17 cellular contexts compared by ENCODE assay signal in the genomic region with DNA sequence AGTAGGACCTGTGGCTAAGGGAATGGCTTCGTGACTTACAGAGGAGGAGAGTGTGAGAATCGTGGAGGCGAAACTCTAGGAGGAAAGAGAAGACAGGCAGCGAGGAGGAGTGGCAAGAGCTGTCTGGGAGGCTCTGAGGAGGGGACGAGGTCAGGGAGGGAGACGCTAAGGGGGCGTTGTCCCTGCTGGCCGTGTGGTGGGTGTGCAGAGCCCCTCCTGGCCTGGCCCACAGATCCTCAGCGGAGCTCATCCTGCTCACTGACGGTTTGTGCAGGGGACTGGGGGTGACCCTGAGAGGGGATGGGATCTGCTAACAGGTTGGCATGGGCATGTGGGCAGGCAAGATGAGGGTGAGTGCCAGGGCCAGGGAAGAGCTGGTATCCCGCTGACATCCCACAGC.
"Had no signal": no experiment of that assay in that cellular context is flagged by ENCODE, and none has a peak within 500 bp of the region (broad histone marks: within the 10 kb centered on the region; RNA-seq: fewer than 3 reads in every experiment).

No MANE protein-coding gene starts in this region.

- H3K27ac Mint-ChIP-seq: activated naive CD8-positive, alpha-beta T cell; progenitor cell of endocrine pancreas; stimulated activated naive CD8-positive, alpha-beta T cell treated with anti-CD3 and anti-CD28 coated beads, Interleukin-15, Interleukin-2, amounts not matched to agents 100 ng/mL and 50 ng/mL, for 24 hours had no signal

- DNase-seq: activated CD4-positive, alpha-beta T cell treated with anti-CD3 and anti-CD28 coated beads for 1 hour; activated CD4-positive, alpha-beta T cell treated with anti-CD3 and anti-CD28 coated beads, Interleukin-2, amount 50 U/mL, for 4 hours; activated gamma-delta T cell; amygdala; effector memory CD8-positive, alpha-beta T cell; left cardiac atrium; mesendoderm; naive thymus-derived CD4-positive, alpha-beta T cell; occipital lobe; SW 1271; T-helper 2 cell; WERI-Rb-1 had no signal

- H3K27ac ChIP-seq: cardiac muscle cell, tibial nerve had no signal

- H3K36me3 ChIP-seq: cardiac muscle cell, tibial nerve, WERI-Rb-1 had no signal

- H3K4me3 Mint-ChIP-seq: activated naive CD8-positive, alpha-beta T cell; effector memory CD8-positive, alpha-beta T cell; naive thymus-derived CD4-positive, alpha-beta T cell; stimulated activated naive CD8-positive, alpha-beta T cell treated with anti-CD3 and anti-CD28 coated beads, Interleukin-15, Interleukin-2, amounts not matched to agents 100 ng/mL and 50 ng/mL, for 24 hours had no signal

- H3K27me3 ChIP-seq: cardiac muscle cell, tibial nerve had no signal

- H3K9me3 Mint-ChIP-seq: effector memory CD8-positive, alpha-beta T cell; naive thymus-derived CD4-positive, alpha-beta T cell; stimulated activated naive CD8-positive, alpha-beta T cell treated with anti-CD3 and anti-CD28 coated beads, Interleukin-15, Interleukin-2, amounts not matched to agents 100 ng/mL and 50 ng/mL, for 24 hours had no signal

- H3K4me3 ChIP-seq: cardiac muscle cell, tibial nerve had no signal

- ATAC-seq: effector memory CD8-positive, alpha-beta T cell; left cardiac atrium; naive thymus-derived CD4-positive, alpha-beta T cell had no signal

- H3K36me3 Mint-ChIP-seq: activated naive CD8-positive, alpha-beta T cell; naive thymus-derived CD4-positive, alpha-beta T cell had no signal

- H3K27me3 Mint-ChIP-seq: activated naive CD8-positive, alpha-beta T cell; progenitor cell of endocrine pancreas; stimulated activated naive CD8-positive, alpha-beta T cell treated with anti-CD3 and anti-CD28 coated beads, Interleukin-15, Interleukin-2, amounts not matched to agents 100 ng/mL and 50 ng/mL, for 24 hours had no signal
